1 cellular context compared by ENCODE assay signal in genomic region chr17:29642171-29642611, GRCh38.
A peak's percentile ranks its signal among the peaks of the same experiment; 100 is the strongest.
TF ChIP-seq lines count a peak whose summit lies in the region.

No MANE protein-coding gene starts in this region.

TF ChIP-seq in HEK293, 187 proteins besides CTCF, POLR2A, EP300 and RAD21 (continued from another document and continues in another):
- TF ChIP-seq ZSCAN4 (tag by site-specific recombination; IDR thresholded peaks at IDR 0.05) (peak; percentile 50; the same call in 1 of the 2 replicates), ZNF76 (tag by site-specific recombination; IDR thresholded peaks at IDR 0.05; ENCODE audit: borderline replicate concordance, low read depth) (no peak), ZNF488 (tag by site-specific recombination; IDR thresholded peaks at IDR 0.05) (no peak), ZNF792 (tag by site-specific recombination; IDR thresholded peaks at IDR 0.05) (no peak), YY1 (tag by site-specific recombination; IDR thresholded peaks at IDR 0.05) (peak; percentile 56; the same call in 1 of the 2 replicates), ZFP3 (tag by site-specific recombination; IDR thresholded peaks at IDR 0.05; ENCODE audit: low read depth) (no peak), ZNF571 (tag by site-specific recombination; IDR thresholded peaks at IDR 0.05) (no peak), ZNF362 (tag by site-specific recombination; IDR thresholded peaks at IDR 0.05) (0 out of 2 replicates have a peak, but pooled peaks have one; percentile 9), ZNF626 (tag by site-specific recombination; IDR thresholded peaks at IDR 0.05) (no peak), ZNF292 (tag by site-specific recombination; IDR thresholded peaks at IDR 0.05; ENCODE audit: borderline replicate concordance, low read depth) (no peak), ZNF768 (tag by site-specific recombination; IDR thresholded peaks at IDR 0.05) (no peak), ZNF621 (tag by site-specific recombination; IDR thresholded peaks at IDR 0.05) (no peak), REPIN1 (tag by site-specific recombination; IDR thresholded peaks at IDR 0.05; ENCODE audit: low read depth) (no peak), ZNF24 (tag by site-specific recombination; IDR thresholded peaks at IDR 0.05) (peak; percentile 31; the same call in 1 of the 2 replicates), ZBTB17 (tag by site-specific recombination; IDR thresholded peaks at IDR 0.05) (peak; percentile 71), INSM2 (tag by site-specific recombination; IDR thresholded peaks at IDR 0.05) (peak; percentile 50; the same call in 1 of the 2 replicates), ZNF175 (tag by site-specific recombination; IDR thresholded peaks at IDR 0.05) (no peak), TSHZ1 (tag by site-specific recombination; IDR thresholded peaks at IDR 0.05; ENCODE audit: borderline replicate concordance) (peak; percentile 75; the same call in 1 of the 2 replicates), ZNF140 (tag by site-specific recombination; IDR thresholded peaks at IDR 0.05) (no peak), ZNF510 (tag by site-specific recombination; IDR thresholded peaks at IDR 0.05; ENCODE audit: insufficient replicate concordance) (no peak), WT1 (tag by site-specific recombination; IDR thresholded peaks at IDR 0.05) (peak; percentile 61; the same call in 1 of the 2 replicates), ZNF549 (tag by site-specific recombination; IDR thresholded peaks at IDR 0.05) (no peak), ZNF560 (tag by site-specific recombination; IDR thresholded peaks at IDR 0.05; ENCODE audit: borderline replicate concordance) (no peak), ZBTB7A (tag by site-specific recombination; IDR thresholded peaks at IDR 0.05; ENCODE audit: low read depth) (no peak), ZNF48 (tag by site-specific recombination; IDR thresholded peaks at IDR 0.05) (no peak), ZNF311 (tag by site-specific recombination; IDR thresholded peaks at IDR 0.05; ENCODE audit: borderline replicate concordance) (no peak), TRIM28 (IDR thresholded peaks at IDR 0.05; ENCODE audit: borderline replicate concordance, low read length) (peak; percentile 75; the same call in 1 of the 2 replicates), ZNF354C (tag by site-specific recombination; IDR thresholded peaks at IDR 0.05; ENCODE audit: borderline replicate concordance, low read depth) (no peak), ZNF544 (tag by site-specific recombination; IDR thresholded peaks at IDR 0.05) (no peak), GLIS2 (tag by site-specific recombination; IDR thresholded peaks at IDR 0.05) (peak; percentile 67), ZNF18 (tag by site-specific recombination; IDR thresholded peaks at IDR 0.05) (peak; percentile 59; the same call in 1 of the 2 replicates), GLIS1 (tag by site-specific recombination; IDR thresholded peaks at IDR 0.05) (peak; percentile 96), KLF8 (tag by site-specific recombination; IDR thresholded peaks at IDR 0.05) (peak; percentile 71), ZNF707 (tag by site-specific recombination; IDR thresholded peaks at IDR 0.05) (no peak), ZNF449 (tag by site-specific recombination; IDR thresholded peaks at IDR 0.05) (no peak), ZNF202 (tag by site-specific recombination; IDR thresholded peaks at IDR 0.05; ENCODE audit: borderline replicate concordance) (no peak), ZNF350 (tag by site-specific recombination; IDR thresholded peaks at IDR 0.05) (no peak), IKZF3 (tag by site-specific recombination; IDR thresholded peaks at IDR 0.05) (no peak), KLF16 (tag by site-specific recombination; IDR thresholded peaks at IDR 0.05) (0 out of 2 replicates have a peak, but pooled peaks have one; percentile 18), ZSCAN30 (tag by site-specific recombination; IDR thresholded peaks at IDR 0.05) (peak; percentile 82; the same call in 1 of the 2 replicates), ZNF521 (tag by site-specific recombination; IDR thresholded peaks at IDR 0.05) (no peak), FEZF1 (tag by site-specific recombination; IDR thresholded peaks at IDR 0.05) (peak; percentile 99), ZNF555 (tag by site-specific recombination; conservative IDR thresholded peaks at IDR 0.05) (no peak), ZNF514 (tag by site-specific recombination; IDR thresholded peaks at IDR 0.05) (no peak), ZNF558 (tag by site-specific recombination; IDR thresholded peaks at IDR 0.05) (no peak), ZNF211 (tag by site-specific recombination; IDR thresholded peaks at IDR 0.05; ENCODE audit: low read depth) (no peak), ZNF132 (tag by site-specific recombination; IDR thresholded peaks at IDR 0.05; ENCODE audit: borderline replicate concordance) (no peak), ZNF398 (tag by site-specific recombination; IDR thresholded peaks at IDR 0.05) (peak; percentile 27; the same call in 1 of the 2 replicates), BCL11A (tag by site-specific recombination; IDR thresholded peaks at IDR 0.05; ENCODE audit: low read depth) (peak; percentile 48; the same call in 1 of the 2 replicates), PATZ1 (tag by site-specific recombination; IDR thresholded peaks at IDR 0.05) (peak; percentile 91), ZBTB21 (tag by site-specific recombination; IDR thresholded peaks at IDR 0.05) (no peak), ZNF426 (tag by site-specific recombination; IDR thresholded peaks at IDR 0.05) (no peak), ZNF169 (tag by site-specific recombination; IDR thresholded peaks at IDR 0.05) (no peak), ZNF629 (tag by site-specific recombination; IDR thresholded peaks at IDR 0.05) (peak; percentile 71), SP7 (tag by site-specific recombination; IDR thresholded peaks at IDR 0.05) (peak; percentile 92), ZFP37 (tag by site-specific recombination; IDR thresholded peaks at IDR 0.05) (no peak), RBAK (tag by site-specific recombination; IDR thresholded peaks at IDR 0.05) (no peak), ZNF791 (tag by site-specific recombination; IDR thresholded peaks at IDR 0.05) (no peak), ZNF837 (tag by site-specific recombination; IDR thresholded peaks at IDR 0.05) (no peak)
